ENCODE assay signal across 8 cellular contexts in genomic region chr17:17403899-17404576, GRCh38.
DNase-seq lines count a peak whose midpoint lies in the region; ATAC-seq and TF ChIP-seq lines count a peak whose summit lies in the region.

No MANE protein-coding gene starts in this region.

- H4K20me1 ChIP-seq in IMR-90 (ENCODE audit: insufficient read depth, low read length) = no peaks in the 10 kb centered on the region

- peak overlapping the region; percentile 68 for H3K4me3 Mint-ChIP-seq in activated T-helper 17 cell treated with anti-CD3 and anti-CD28 coated beads, Interleukin-2, amount 50 U/mL, for 72 hours

- H3K9ac ChIP-seq in IMR-90 (ENCODE audit: low read depth, low read length) (no peak overlapping the region), mesendoderm (ENCODE audit: low read length) (no peak overlapping the region)

- no peak overlapping the region for H3K4me2 ChIP-seq in IMR-90 (ENCODE audit: low read depth, low read length)
- no peak overlapping the region for H3K4me2 ChIP-seq in mesendoderm (ENCODE audit: low read length)

- in situ Hi-C loops in IMR-90 (cut with MboI; ENCODE audit: low sequenced_read_pairs) = loop anchor here (5.0 kb wide), 1 partner anchor 48 kb away; no protein-coding TSS in a partner anchor

- H3K4me1 Mint-ChIP-seq in activated T-helper 17 cell treated with anti-CD3 and anti-CD28 coated beads, Interleukin-2, amount 50 U/mL, for 72 hours = peaks cover 42% of the 10 kb centered on the region

- H3K4me1 ChIP-seq in IMR-90 (ENCODE audit: control insufficient read depth, insufficient read depth, low read length) (peaks cover 5% of the 10 kb centered on the region; the same call in 1 of the 2 replicates), mesendoderm (ENCODE audit: control insufficient read depth, low read depth, low read length) (no peaks in the 10 kb centered on the region)

- peak overlapping the region; percentile 75 for H3K27ac Mint-ChIP-seq in activated T-helper 17 cell treated with anti-CD3 and anti-CD28 coated beads, Interleukin-2, amount 50 U/mL, for 72 hours

- H2BK20ac ChIP-seq in IMR-90 (ENCODE audit: low read depth, low read length) = no peak overlapping the region

- no peak for TF ChIP-seq RAD21 in IMR-90 (IDR thresholded peaks at IDR 0.05; ENCODE audit: low read length)

- peaks cover 9% of the 10 kb centered on the region; the same call in 1 of the 2 replicates for H3K9me1 ChIP-seq in IMR-90 (ENCODE audit: insufficient read depth, low read length)

- TF ChIP-seq POLR2A in IMR-90 (IDR thresholded peaks at IDR 0.05; ENCODE audit: low read depth, low read length) = no peak

- DNase-seq in IMR-90 (no peak), NOMO-1 treated with dmso at 0.1 percent for 144 hours (lab: John Stamatoyannopoulos, UW; ENCODE audit: unreplicated experiment) (peak; percentile 88), mesendoderm (no peak)
- peak; percentile 37 for DNase-seq in stimulated activated CD4-positive, alpha-beta T cell treated with anti-CD3 and anti-CD28 coated beads, Interleukin-12 subunit alpha, Interleukin-12 subunit beta, amount 100 ng/mL, for 4 hours

- no peaks in the 10 kb centered on the region for H3K9me3 Mint-ChIP-seq in activated T-helper 17 cell treated with anti-CD3 and anti-CD28 coated beads, Interleukin-2, amount 50 U/mL, for 72 hours

- 81% methylated on average over 4 of the region's 17 CpGs; no CpG with 5 or more reads in 1 of the 2 experiments for WGBS in IMR-90 (ENCODE audit: extremely low coverage in 2 of 2, insufficient read length in 1 of 2), 2 experiments
- WGBS in mesendoderm (ENCODE audit: extremely low coverage, insufficient coverage, low lambda C conversion rate) = no CpG with 5 or more reads among the region's 17 CpGs

- H3K27me3 ChIP-seq in IMR-90 (ENCODE audit: control insufficient read depth, insufficient read depth, low read length) (no peaks in the 10 kb centered on the region), mesendoderm (ENCODE audit: insufficient read depth, low read length, poor library complexity) (no peaks in the 10 kb centered on the region)

- dilution Hi-C loops in IMR-90 (cut with HindIII; ENCODE audit: low sequenced_read_pairs, unreplicated experiment) = no loop called here

- no peak overlapping the region for H4K5ac ChIP-seq in IMR-90 (ENCODE audit: low read depth, low read length)
- H4K5ac ChIP-seq in mesendoderm (ENCODE audit: low read length) = no peak overlapping the region

- no peak for TF ChIP-seq CTCF in IMR-90 (conservative IDR thresholded peaks at IDR 0.05; ENCODE audit: low read depth, low read length)

- H3K27ac ChIP-seq in IMR-90 (ENCODE audit: insufficient read depth, low read length) (no peak overlapping the region), mesendoderm (ENCODE audit: low read depth, low read length) (no peak overlapping the region)

- H3K14ac ChIP-seq in IMR-90 (replicated peaks; ENCODE audit: low read depth, low read length) = no peak overlapping the region

- H3K18ac ChIP-seq in IMR-90 (ENCODE audit: low read depth, low read length) = no peak overlapping the region
- no peak overlapping the region for H3K18ac ChIP-seq in mesendoderm (ENCODE audit: low read length)

- H4K8ac ChIP-seq in IMR-90 (ENCODE audit: low read depth in 2 of 2, low read length in 2 of 2) (no peak overlapping the region), mesendoderm (ENCODE audit: low read depth, low read length) (no peak overlapping the region)

- H2AK9ac ChIP-seq in IMR-90 (replicated peaks; ENCODE audit: low read depth, low read length, poor library complexity) = no peak overlapping the region

- H2BK15ac ChIP-seq in IMR-90 (ENCODE audit: low read depth, low read length) (no peak overlapping the region), mesendoderm (replicated peaks; ENCODE audit: low read depth) (no peak overlapping the region)

- no peaks in the 10 kb centered on the region for H3K79me2 ChIP-seq in mesendoderm (ENCODE audit: control insufficient read depth, insufficient read depth, low read length)

- CTCF ChIA-PET in IMR-90 (lab: Yijun Ruan, JAX) = no interaction called here

- H2BK120ac ChIP-seq in IMR-90 (ENCODE audit: low read depth, low read length) (no peak overlapping the region), mesendoderm (ENCODE audit: low read depth, low read length) (no peak overlapping the region)

- intact Hi-C loops in IMR-90 (cut with micrococcal nuclease) = no loop called here

- H3K23ac ChIP-seq in IMR-90 (ENCODE audit: low read depth, low read length) (no peak overlapping the region; the same call in 1 of the 2 replicates), mesendoderm (ENCODE audit: low read length) (no peak overlapping the region)

- H3K79me1 ChIP-seq in IMR-90 (ENCODE audit: low read depth in 1 of 2, low read length in 2 of 2) = no peaks in the 10 kb centered on the region
- no peaks in the 10 kb centered on the region for H3K79me1 ChIP-seq in mesendoderm (ENCODE audit: low read length)

- H2BK5ac ChIP-seq in IMR-90 (ENCODE audit: low read depth, low read length, poor library complexity, severe bottlenecking) (no peak overlapping the region), mesendoderm (ENCODE audit: low read length) (no peak overlapping the region)

- H3K27me3 Mint-ChIP-seq in activated T-helper 17 cell treated with anti-CD3 and anti-CD28 coated beads, Interleukin-2, amount 50 U/mL, for 72 hours = no peaks in the 10 kb centered on the region

- H3K4ac ChIP-seq in IMR-90 (ENCODE audit: low read depth, low read length) (0 out of 2 replicates have a peak overlapping the region, but pooled peaks have one; percentile 6), mesendoderm (ENCODE audit: low read depth, low read length) (no peak overlapping the region)

- BruUV-seq in IMR-90 (replicated peaks; lab: Mats Ljungman, UMichigan) = no TSS peak

- no peak overlapping the region for H4K91ac ChIP-seq in IMR-90 (ENCODE audit: insufficient read depth, low read depth, low read length)

- H3K4me3 ChIP-seq in IMR-90 (ENCODE audit: insufficient read depth, low read depth, low read length) (no peak overlapping the region), mesendoderm (ENCODE audit: low read length) (no peak overlapping the region)

- peak overlapping the region; percentile 64 for H2AFZ ChIP-seq in IMR-90 (replicated peaks; ENCODE audit: low read length, poor library complexity)

- no peak overlapping the region for H3K56ac ChIP-seq in IMR-90 (ENCODE audit: extremely low read depth, insufficient read depth, low read length)
- no peak overlapping the region for H3K56ac ChIP-seq in mesendoderm (ENCODE audit: low read length)

- H3K36me3 ChIP-seq in IMR-90 (ENCODE audit: control insufficient read depth, insufficient read depth, low read length) (no peaks in the 10 kb centered on the region), mesendoderm (ENCODE audit: control insufficient read depth, insufficient read depth, low read length) (no peaks in the 10 kb centered on the region)

- no peaks in the 10 kb centered on the region for H3K9me3 ChIP-seq in IMR-90 (ENCODE audit: control insufficient read depth, insufficient read depth, low read length)

- peak overlapping the region; percentile 43 for H2AK5ac ChIP-seq in IMR-90 (ENCODE audit: low read depth, low read length)
- H2AK5ac ChIP-seq in mesendoderm (ENCODE audit: low read length) = no peak overlapping the region

- POLR2A ChIA-PET in IMR-90 (lab: Charles Lee; ENCODE audit: unreplicated experiment) = no interaction called here

- no peak for ATAC-seq in IMR-90 (ENCODE audit: low read depth)
- ATAC-seq in activated T-helper 17 cell treated with anti-CD3 and anti-CD28 coated beads, Interleukin-2, amount 50 U/mL, for 72 hours (replicated peaks) = peak; percentile 73
- ATAC-seq in GM18498 (IDR thresholded peaks at IDR 0.05; ENCODE audit: unreplicated experiment) = no peak
- no peak for ATAC-seq in HG03521 (IDR thresholded peaks at IDR 0.05; ENCODE audit: unreplicated experiment)
- ATAC-seq in GM21576 (IDR thresholded peaks at IDR 0.05; ENCODE audit: unreplicated experiment) = no peak

- H3K36me3 Mint-ChIP-seq in activated T-helper 17 cell treated with anti-CD3 and anti-CD28 coated beads, Interleukin-2, amount 50 U/mL, for 72 hours (ENCODE audit: low read depth) = no peaks in the 10 kb centered on the region

TF ChIP-seq in IMR-90, 13 proteins besides CTCF, POLR2A, EP300 and RAD21:
- TF ChIP-seq NFE2L2 (IDR thresholded peaks at IDR 0.05; ENCODE audit: low read depth, low read length) (no peak), MXI1 (IDR thresholded peaks at IDR 0.05; ENCODE audit: borderline replicate concordance, low read depth, low read length) (no peak), RCOR1 (IDR thresholded peaks at IDR 0.05; ENCODE audit: insufficient replicate concordance, low read length) (no peak), FOS (IDR thresholded peaks at IDR 0.05; ENCODE audit: low read depth, low read length) (no peak), SMC3 (IDR thresholded peaks at IDR 0.05; ENCODE audit: low read depth, low read length) (no peak), RFX5 (IDR thresholded peaks at IDR 0.05; ENCODE audit: low read depth, low read length) (no peak), USF2 (IDR thresholded peaks at IDR 0.05; ENCODE audit: low read depth, low read length) (no peak), MAZ (IDR thresholded peaks at IDR 0.05; ENCODE audit: borderline replicate concordance, low read depth, low read length) (no peak)

Comparison
In these comparisons a context has a peak if more than half of its experiments do, and no peak if none do; other contexts are left out.
1. DNase-seq: peak in NOMO-1 treated with dmso at 0.1 percent for 144 hours (single experiment) and stimulated activated CD4-positive, alpha-beta T cell treated with anti-CD3 and anti-CD28 coated beads, Interleukin-12 subunit alpha, Interleukin-12 subunit beta, amount 100 ng/mL, for 4 hours (single experiment); none in IMR-90 (single experiment) and mesendoderm (single experiment).